Comparison of ENCODE assay signal across 10 cellular contexts in genomic region chr4:76690906-76691275, GRCh38.
DNase-seq lines count a peak whose midpoint lies in the region; ATAC-seq and TF ChIP-seq lines count a peak whose summit lies in the region.
"Had no signal": no experiment of that assay in that cellular context is flagged by ENCODE, and none has a peak within 500 bp of the region (broad histone marks: within the 10 kb centered on the region; RNA-seq: fewer than 3 reads in every experiment).

No MANE protein-coding gene starts in this region.

- no peak overlapping the region for H2AFZ ChIP-seq in neural progenitor cell (replicated peaks)

- H3K27ac ChIP-seq in endodermal cell (ENCODE audit: low read depth, low read length) = no peak overlapping the region
- H3K27ac ChIP-seq in neural progenitor cell = no peak overlapping the region

- peaks cover 63% of the 10 kb centered on the region for H3K79me2 ChIP-seq in neural progenitor cell (ENCODE audit: low read depth)

- H3F3A ChIP-seq in neural progenitor cell (ENCODE audit: low read depth) = peaks cover 17% of the 10 kb centered on the region

- H3K27me3 Mint-ChIP-seq in Calu3 (ENCODE audit: unreplicated experiment) (no peaks in the 10 kb centered on the region), endodermal cell (ENCODE audit: insufficient read depth) (peaks cover 16% of the 10 kb centered on the region), neural progenitor cell (ENCODE audit: insufficient read depth, low read depth) (peaks cover 3% of the 10 kb centered on the region)

- WGBS in endodermal cell (ENCODE audit: insufficient coverage in 1 of 2, insufficient read length in 1 of 2), 2 experiments = 90% methylated on average over 1 of the region's 1 CpG; no CpG with 5 or more reads in 1 of the 2 experiments

- CTCF ChIA-PET in Calu3 (lab: Charles Lee) = no interaction called here

- H3K4me3 ChIP-seq in endodermal cell (ENCODE audit: low read length) (peak overlapping the region; percentile 96), neural progenitor cell (peak overlapping the region; percentile 92)

- H3K27me3 ChIP-seq in endodermal cell (ENCODE audit: control insufficient read depth, insufficient read depth, low read length, poor library complexity, severe bottlenecking) (peaks cover 8% of the 10 kb centered on the region), neural progenitor cell (peaks cover 7% of the 10 kb centered on the region)
- H3K27me3 ChIP-seq: uterus had no signal

- TF ChIP-seq CTCF in Calu3 (IDR thresholded peaks at IDR 0.05; ENCODE audit: unreplicated experiment) = no peak
- TF ChIP-seq CTCF in endodermal cell (conservative IDR thresholded peaks at IDR 0.05) = no peak
- no peak for TF ChIP-seq CTCF in neural progenitor cell (IDR thresholded peaks at IDR 0.05)

- no peaks in the 10 kb centered on the region for H3K9me3 ChIP-seq in endodermal cell (ENCODE audit: control insufficient read depth, low read length)
- H3K9me3 ChIP-seq in neural progenitor cell (ENCODE audit: low read depth) = no peaks in the 10 kb centered on the region
- H3K9me3 ChIP-seq: uterus had no signal

- H3K36me3 ChIP-seq in endodermal cell (ENCODE audit: control insufficient read depth, insufficient read depth, low read length) (no peaks in the 10 kb centered on the region), neural progenitor cell (no peaks in the 10 kb centered on the region)
- H3K36me3 ChIP-seq: uterus had no signal

- H3K4me3 Mint-ChIP-seq in Calu3 (ENCODE audit: low read depth, unreplicated experiment) = peak overlapping the region; percentile 89
- peak overlapping the region; percentile 67 for H3K4me3 Mint-ChIP-seq in endodermal cell
- H3K4me3 Mint-ChIP-seq in neural progenitor cell = peak overlapping the region; percentile 97

- H3K9me3 Mint-ChIP-seq in Calu3 (ENCODE audit: low read depth, unreplicated experiment) (no peaks in the 10 kb centered on the region), endodermal cell (no peaks in the 10 kb centered on the region), neural progenitor cell (no peaks in the 10 kb centered on the region)

- no peak for DNase-seq in Calu3
- peak; percentile 66 for DNase-seq in NCI-H1092 treated with DMSO at 0.1 percent for 48 hours (lab: John Stamatoyannopoulos, UW)
- no peak for DNase-seq in endodermal cell
- DNase-seq in neural progenitor cell (ENCODE audit: low spot score) = no peak
- DNase-seq in activated CD4-positive, alpha-beta T cell treated with anti-CD3 and anti-CD28 coated beads, Interleukin-2, amount 50 U/mL, for 48 hours = no peak
- no peak for DNase-seq in NCI-H524 treated with DMSO at 0.1 percent for 48 hours (lab: John Stamatoyannopoulos, UW)
- no peak for DNase-seq in HCEC 1CT
- DNase-seq: nucleus accumbens, uterus had no signal

- H3K9ac ChIP-seq in endodermal cell (ENCODE audit: extremely low read depth, low read length, poor library complexity, severe bottlenecking) (no peak overlapping the region), neural progenitor cell (no peak overlapping the region)

- H4K20me1 ChIP-seq in neural progenitor cell (ENCODE audit: low read depth) = peaks cover 86% of the 10 kb centered on the region

- H3K4me1 ChIP-seq in endodermal cell (ENCODE audit: control insufficient read depth, insufficient read depth, low read length) (peaks cover 32% of the 10 kb centered on the region), neural progenitor cell (peaks cover 50% of the 10 kb centered on the region)
- H3K4me1 ChIP-seq: uterus had no signal

- H3K4me1 Mint-ChIP-seq in Calu3 (ENCODE audit: low read depth, unreplicated experiment) = peaks cover 36% of the 10 kb centered on the region
- peaks cover 62% of the 10 kb centered on the region for H3K4me1 Mint-ChIP-seq in endodermal cell
- H3K4me1 Mint-ChIP-seq in neural progenitor cell = peaks cover 71% of the 10 kb centered on the region

- BruUV-seq in Calu3 (replicated peaks; lab: Mats Ljungman, UMichigan) = TSS peak; percentile 57

- H3K36me3 Mint-ChIP-seq in Calu3 (ENCODE audit: insufficient read depth, unreplicated experiment) (peaks cover 50% of the 10 kb centered on the region), endodermal cell (ENCODE audit: low read depth) (no peaks in the 10 kb centered on the region), neural progenitor cell (peaks cover 3% of the 10 kb centered on the region)

- intact Hi-C loops in Calu3 (cut with micrococcal nuclease; ENCODE audit: unreplicated experiment) = loop anchor here (5.0 kb wide), 1 partner anchor 69 kb away; no protein-coding TSS in a partner anchor

- peak overlapping the region; percentile 93 for H3K27ac Mint-ChIP-seq in Calu3 (ENCODE audit: unreplicated experiment)
- H3K27ac Mint-ChIP-seq in endodermal cell = no peak overlapping the region
- no peak overlapping the region for H3K27ac Mint-ChIP-seq in neural progenitor cell

- no peak for ATAC-seq in HG03442 (IDR thresholded peaks at IDR 0.05; ENCODE audit: unreplicated experiment)

- peak overlapping the region; percentile 96 for H3K4me2 ChIP-seq in neural progenitor cell
